Comparison of ENCODE assay signal across 32 cellular contexts in the genomic region with DNA sequence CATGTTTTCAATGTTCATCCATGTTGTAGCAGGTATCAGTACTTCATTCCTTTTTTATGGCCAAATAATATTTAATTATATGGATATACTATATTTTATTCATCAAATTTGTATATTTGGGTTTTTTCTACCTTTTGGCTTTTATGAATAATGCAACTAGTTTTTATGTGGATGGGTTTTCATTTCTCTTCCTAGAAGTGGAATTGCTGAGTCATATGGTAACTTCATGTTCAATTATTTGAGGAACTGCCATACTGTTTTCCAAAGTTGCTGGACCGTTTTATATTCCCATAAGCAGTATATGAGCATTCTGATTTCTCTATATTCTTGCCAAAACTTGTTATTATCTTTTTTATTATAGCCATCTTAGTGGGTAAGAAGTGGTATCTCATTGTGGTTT. TPM values are rescaled to one million over a fixed set of nuclear protein-coding genes. Genes with fewer than 3 reads are reported as not detected.
"Had no signal": no experiment of that assay in that cellular context is flagged by ENCODE, and none has a peak within 500 bp of the region (broad histone marks: within the 10 kb centered on the region; RNA-seq: fewer than 3 reads in every experiment).

No MANE protein-coding gene starts in this region.

- H3K4me3 Mint-ChIP-seq: naive thymus-derived CD4-positive, alpha-beta T cell; natural killer cell; nephron; neural progenitor cell; stimulated activated memory B cell treated with anti-CD40 and anti-IgM and Interleukin-4, amounts not matched to agents 10 μg/mL and 1 μg/mL and 100 μg/mL, for 72 hours; stimulated activated naive CD8-positive, alpha-beta T cell treated with anti-CD3 and anti-CD28 coated beads, Interleukin-15, amount 100 ng/mL, for 72 hours; type B pancreatic cell had no signal

- H3K27me3 ChIP-seq: neural progenitor cell, ovary, spleen, suprapubic skin, testis, transverse colon, upper lobe of right lung, vagina had no signal

- H3K9ac ChIP-seq: neural progenitor cell, parathyroid adenoma had no signal

- H3K4me3 ChIP-seq: neural progenitor cell, ovary, psoas muscle, skin epidermis, smooth muscle cell, spleen, suprapubic skin, testis, tibial artery, transverse colon, upper lobe of right lung, vagina had no signal

- ATAC-seq: naive thymus-derived CD4-positive, alpha-beta T cell; natural killer cell; psoas muscle; right cardiac atrium; sciatic nerve; stimulated activated memory B cell treated with anti-CD40 and anti-IgM and Interleukin-4, amounts not matched to agents 10 μg/mL and 1 μg/mL and 100 μg/mL, for 72 hours; stimulated activated naive CD8-positive, alpha-beta T cell treated with anti-CD3 and anti-CD28 coated beads, Interleukin-15, amount 100 ng/mL, for 72 hours; stimulated activated naive CD8-positive, alpha-beta T cell treated with anti-CD3 and anti-CD28 coated beads, Interleukin-15, Interleukin-2, amounts not matched to agents 100 U/mL and 50 U/mL, for 24 hours; upper lobe of right lung had no signal

- H3K27ac Mint-ChIP-seq: naive thymus-derived CD4-positive, alpha-beta T cell; natural killer cell; nephron; neural progenitor cell; stimulated activated memory B cell treated with anti-CD40 and anti-IgM and Interleukin-4, amounts not matched to agents 10 μg/mL and 1 μg/mL and 100 μg/mL, for 72 hours; stimulated activated naive CD8-positive, alpha-beta T cell treated with anti-CD3 and anti-CD28 coated beads, Interleukin-15, amount 100 ng/mL, for 72 hours; type B pancreatic cell had no signal

- H3K4me1 ChIP-seq: neural progenitor cell, parathyroid adenoma, psoas muscle, spleen, suprapubic skin, testis, tibial artery, transverse colon, upper lobe of right lung, vagina had no signal

- H3K27ac ChIP-seq: neural progenitor cell, ovary, parathyroid adenoma, psoas muscle, skin epidermis, spleen, suprapubic skin, testis, tibial artery, transverse colon, upper lobe of right lung, vagina had no signal

- H3K36me3 Mint-ChIP-seq: neural progenitor cell had no signal

- H3K9me3 ChIP-seq: ovary, psoas muscle, suprapubic skin, testis, transverse colon, upper lobe of right lung, vagina had no signal

- DNase-seq: naive thymus-derived CD4-positive, alpha-beta T cell; natural killer cell; occipital lobe; ovary; posterior cingulate gyrus; psoas muscle; right cardiac atrium; spleen; stimulated activated CD4-positive, alpha-beta T cell treated with anti-CD3 and anti-CD28 coated beads, Interleukin-12 subunit alpha, Interleukin-12 subunit beta, amount 100 ng/mL, for 4 hours; stimulated activated CD4-positive, alpha-beta T cell treated with anti-CD3 and anti-CD28 coated beads, Interleukin-1b, Interleukin-23, amount 100 ng/mL, for 48 hours; stimulated activated CD4-positive, alpha-beta T cell treated with anti-CD3 and anti-CD28 coated beads, Interleukin-4, amount 100 ng/mL, for 1 hour; stimulated activated CD4-positive, alpha-beta T cell treated with anti-CD3 and anti-CD28 coated beads, Interleukin-4, amount 100 ng/mL, for 4 hours; stimulated activated CD8-positive, alpha-beta memory T cell treated with anti-CD3 and anti-CD28 coated beads, Interleukin-4, amount 100 ng/mL, for 48 hours; stimulated activated naive CD4-positive, alpha-beta T cell; stimulated activated naive CD8-positive, alpha-beta T cell treated with anti-CD3 and anti-CD28 coated beads, Interleukin-15, amount 100 ng/mL, for 72 hours; stimulated activated naive CD8-positive, alpha-beta T cell treated with anti-CD3 and anti-CD28 coated beads, Interleukin-15, Interleukin-2, amounts not matched to agents 100 U/mL and 50 U/mL, for 24 hours; substantia nigra; testis; tibial artery; transverse colon; upper lobe of right lung had no signal

- H3K79me2 ChIP-seq: parathyroid adenoma had no signal

- H2AFZ ChIP-seq: neural progenitor cell, parathyroid adenoma had no signal

- H3K4me1 Mint-ChIP-seq: naive thymus-derived CD4-positive, alpha-beta T cell; natural killer cell; nephron; neural progenitor cell; stimulated activated naive CD8-positive, alpha-beta T cell treated with anti-CD3 and anti-CD28 coated beads, Interleukin-15, amount 100 ng/mL, for 72 hours had no signal

- H3K4me2 ChIP-seq: neural progenitor cell, smooth muscle cell had no signal

- H3K27me3 Mint-ChIP-seq: progenitor cell of endocrine pancreas, type B pancreatic cell had no signal

- H3K36me3 ChIP-seq: neural progenitor cell, ovary, spleen, suprapubic skin, tibial artery, transverse colon, upper lobe of right lung, vagina had no signal

- H3K9me3 Mint-ChIP-seq: natural killer cell had no signal

RNA-seq across cellular contexts. Expression of gene CFAP57, which starts 16.0 kb away (rescaled TPM):
- total RNA-seq: smooth muscle cell, spleen, transverse colon, vagina had no signal
- polyA plus RNA-seq: naive thymus-derived CD4-positive, alpha-beta T cell had no signal
